24 cellular contexts compared by ENCODE assay signal in the genomic region with DNA sequence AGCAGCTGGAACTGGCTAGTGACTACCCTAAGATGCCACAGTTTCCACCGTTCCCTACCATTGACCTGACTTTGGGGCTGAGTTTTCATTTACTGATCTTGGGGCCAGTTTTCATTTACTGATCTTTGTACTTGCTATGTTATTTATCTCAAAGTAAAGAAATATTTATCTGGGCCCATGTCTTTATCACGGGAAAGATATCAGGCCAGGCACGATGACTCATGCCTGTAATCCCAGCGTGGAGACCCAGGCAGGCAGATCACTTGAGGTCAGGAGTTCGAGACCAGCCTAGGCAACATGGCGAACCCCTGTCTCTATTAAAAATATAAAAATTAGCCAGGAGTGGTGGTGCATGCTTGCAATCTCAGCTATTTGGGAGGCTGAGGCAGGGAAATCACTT.
A peak's percentile ranks its signal among the peaks of the same experiment; 100 is the strongest.
DNase-seq lines count a peak whose midpoint lies in the region; ATAC-seq and TF ChIP-seq lines count a peak whose summit lies in the region.
"Had no signal": no experiment of that assay in that cellular context is flagged by ENCODE, and none has a peak within 500 bp of the region (broad histone marks: within the 10 kb centered on the region; RNA-seq: fewer than 3 reads in every experiment).

No MANE protein-coding gene starts in this region.

- H3K4me3 ChIP-seq in right cardiac atrium (ENCODE audit: low read length), result no peak overlapping the region
- no peak overlapping the region for H3K4me3 ChIP-seq in coronary artery
- H3K4me3 ChIP-seq in naive thymus-derived CD4-positive, alpha-beta T cell (ENCODE audit: low read length), result no peak overlapping the region
- H3K4me3 ChIP-seq in aorta (ENCODE audit: low read length in 2 of 2), result no peak overlapping the region
- H3K4me3 ChIP-seq: GM12878, GM23338 had no signal

- H3K4me3 Mint-ChIP-seq in naive thymus-derived CD4-positive, alpha-beta T cell, result peak overlapping the region in 2 of 10 donors; percentile 13 to 47
- no peak overlapping the region for H3K4me3 Mint-ChIP-seq in activated T-helper 2 cell treated with anti-CD3 and anti-CD28 coated beads, Interferon-gamma antibody, Interleukin-2, Interleukin-4, amounts not matched to agents 10 μg/mL and 5 μg/mL and 100 μg/mL, durations not matched to agents 14 hours and 24 hours and 36 hours (ENCODE audit: low read depth)
- H3K4me3 Mint-ChIP-seq: GM23338 had no signal

- intact Hi-C loops in right cardiac atrium (cut with DNase I) (no loop called here), left ventricle myocardium superior (cut with micrococcal nuclease) (no loop called here), aorta (cut with DNase I) (loop anchor here (5.0 to 10.0 kb wide), 4 partner anchors 64 to 156 kb away; partner anchors contain the start of gene SLC4A7 (in 1 of the 2))
- intact Hi-C loops in naive thymus-derived CD4-positive, alpha-beta T cell (cut with micrococcal nuclease), result loop anchor here in 1 of 2 donors (2.0 to 10.0 kb wide), 4 partner anchors 154 to 1974 kb away; partner anchors contain the start of genes AZI2, NEK10, SLC4A7 and TOP2B
- intact Hi-C loops in activated T-helper 2 cell treated with anti-CD3 and anti-CD28 coated beads, Interferon-gamma antibody, Interleukin-2, Interleukin-4, amounts not matched to agents 10 μg/mL and 5 μg/mL and 100 μg/mL, durations not matched to agents 14 hours and 24 hours and 36 hours (cut with micrococcal nuclease), result loop anchor here (1.0 to 10.0 kb wide), 3 partner anchors 7 to 686 kb away; no protein-coding TSS in a partner anchor

- no peak for TF ChIP-seq CTCF in coronary artery (IDR thresholded peaks at IDR 0.05)

- POLR2A ChIA-PET in naive thymus-derived CD4-positive, alpha-beta T cell (lab: Charles Lee), result interaction anchor here (0.6 to 0.9 kb wide), 2 partner anchors 159 to 704 kb away, joined by 3 read pairs; no protein-coding TSS in a partner anchor
- POLR2A ChIA-PET in HEK293T (lab: Yijun Ruan, JAX), result no interaction called here

- H3K36me3 Mint-ChIP-seq in naive thymus-derived CD4-positive, alpha-beta T cell, result peaks cover 0 to 5% (median 0%) of the 10 kb centered on the region in 5 donors
- H3K36me3 Mint-ChIP-seq in activated T-helper 2 cell treated with anti-CD3 and anti-CD28 coated beads, Interferon-gamma antibody, Interleukin-2, Interleukin-4, amounts not matched to agents 10 μg/mL and 5 μg/mL and 100 μg/mL, durations not matched to agents 14 hours and 24 hours and 36 hours (ENCODE audit: low read depth), result peaks cover 6% of the 10 kb centered on the region
- H3K36me3 Mint-ChIP-seq: IgD-negative memory B cell had no signal

- peaks cover 0 to 4% (median 0%) of the 10 kb centered on the region in 11 donors for H3K9me3 Mint-ChIP-seq in naive thymus-derived CD4-positive, alpha-beta T cell
- H3K9me3 Mint-ChIP-seq in activated T-helper 2 cell treated with anti-CD3 and anti-CD28 coated beads, Interferon-gamma antibody, Interleukin-2, Interleukin-4, amounts not matched to agents 10 μg/mL and 5 μg/mL and 100 μg/mL, durations not matched to agents 14 hours and 24 hours and 36 hours, result no peaks in the 10 kb centered on the region
- H3K9me3 Mint-ChIP-seq: GM23338, IgD-negative memory B cell had no signal

- H3K27me3 ChIP-seq in right cardiac atrium (ENCODE audit: control insufficient read depth, insufficient read depth) (no peaks in the 10 kb centered on the region), aorta (ENCODE audit: control insufficient read depth in 1 of 2, insufficient read depth in 2 of 2, low read length in 1 of 2) (no peaks in the 10 kb centered on the region)
- H3K27me3 ChIP-seq in naive thymus-derived CD4-positive, alpha-beta T cell (ENCODE audit: control insufficient read depth in 2 of 2, insufficient read depth in 2 of 2, low read length in 2 of 2), result no peaks in the 10 kb centered on the region

- 60% methylated on average over 6 of the region's 6 CpGs for WGBS in right cardiac atrium
- WGBS in aorta, 2 donors, result 4 to 6% methylated on average over 6 of the region's 6 CpGs

- H3K27ac ChIP-seq in right cardiac atrium (ENCODE audit: low read length), result no peak overlapping the region
- H3K27ac ChIP-seq in coronary artery, result peak overlapping the region; percentile 66 to 77
- peak overlapping the region; percentile 65 for H3K27ac ChIP-seq in naive thymus-derived CD4-positive, alpha-beta T cell (ENCODE audit: low read depth, low read length)
- H3K27ac ChIP-seq in aorta (ENCODE audit: low read depth in 1 of 2, low read length in 2 of 2), result peak overlapping the region; percentile 77 to 88
- H3K27ac ChIP-seq: C4-2B had no signal

- peak overlapping the region in 8 of 9 donors; percentile 20 to 93 (median 40) for H3K27ac Mint-ChIP-seq in naive thymus-derived CD4-positive, alpha-beta T cell
- H3K27ac Mint-ChIP-seq in activated T-helper 2 cell treated with anti-CD3 and anti-CD28 coated beads, Interferon-gamma antibody, Interleukin-2, Interleukin-4, amounts not matched to agents 10 μg/mL and 5 μg/mL and 100 μg/mL, durations not matched to agents 14 hours and 24 hours and 36 hours, result no peak overlapping the region
- H3K27ac Mint-ChIP-seq: GM23338 had no signal

- peaks cover 12 to 29% (median 24%) of the 10 kb centered on the region in 7 donors for H3K4me1 Mint-ChIP-seq in naive thymus-derived CD4-positive, alpha-beta T cell
- peaks cover 20% of the 10 kb centered on the region for H3K4me1 Mint-ChIP-seq in activated T-helper 2 cell treated with anti-CD3 and anti-CD28 coated beads, Interferon-gamma antibody, Interleukin-2, Interleukin-4, amounts not matched to agents 10 μg/mL and 5 μg/mL and 100 μg/mL, durations not matched to agents 14 hours and 24 hours and 36 hours (ENCODE audit: low read depth)

- H3K36me3 ChIP-seq in naive thymus-derived CD4-positive, alpha-beta T cell (ENCODE audit: control insufficient read depth in 2 of 3, insufficient read depth in 3 of 3, low read length in 3 of 3), result no peaks in the 10 kb centered on the region
- no peaks in the 10 kb centered on the region for H3K36me3 ChIP-seq in aorta (ENCODE audit: control insufficient read depth in 1 of 2, insufficient read depth in 2 of 2, low read length in 1 of 2)

- DNase-seq in right cardiac atrium (no peak), left ventricle myocardium superior (no peak), coronary artery (ENCODE audit: low spot score) (no peak), aorta (no peak), germinal center (ENCODE audit: low spot score) (no peak), HEK293T (ENCODE audit: extremely low spot score) (no peak)
- DNase-seq in naive thymus-derived CD4-positive, alpha-beta T cell, result no peak
- no peak for DNase-seq in activated T-helper 2 cell treated with anti-CD3 and anti-CD28 coated beads, Interferon-gamma antibody, Interleukin-2, Interleukin-4, amounts not matched to agents 10 μg/mL and 5 μg/mL and 100 μg/mL, durations not matched to agents 14 hours and 24 hours and 36 hours (ENCODE audit: low spot score)
- DNase-seq: 8988T; Caco-2; DMS 273 treated with DMSO at 0.1 percent for 48 hours; DMS79 treated with DMSO at 0.1 percent for 48 hours; HCEC 1CT; NCI-H1105; NCI-H146; NCI-H2029 treated with DMSO at 0.1 percent for 48 hours; NCI-H226; NCI-H510A treated with DMSO at 0.1 percent for 48 hours; NCI-H748 treated with DMSO at 0.1 percent for 48 hours; NK-92 treated with Interleukin-12 subunit alpha and Interleukin-12 subunit beta, amount 100 ng/mL, for 24 hours had no signal

- H3K9me3 ChIP-seq in right cardiac atrium (ENCODE audit: control insufficient read depth, low read length) (no peaks in the 10 kb centered on the region), aorta (ENCODE audit: control insufficient read depth, low read length) (no peaks in the 10 kb centered on the region)
- H3K9me3 ChIP-seq in naive thymus-derived CD4-positive, alpha-beta T cell (ENCODE audit: control insufficient read depth in 2 of 3, low read length in 3 of 3), result no peaks in the 10 kb centered on the region
- H3K9me3 ChIP-seq: Caco-2 had no signal

- peaks cover 1% of the 10 kb centered on the region for H3K4me1 ChIP-seq in right cardiac atrium (ENCODE audit: control insufficient read depth, insufficient read depth, low read length)
- H3K4me1 ChIP-seq in naive thymus-derived CD4-positive, alpha-beta T cell (ENCODE audit: control insufficient read depth in 2 of 2, insufficient read depth in 2 of 2, low read length in 2 of 2), result peaks cover 14 to 18% of the 10 kb centered on the region in 2 donors
- H3K4me1 ChIP-seq in aorta (ENCODE audit: control insufficient read depth in 1 of 2, insufficient read depth in 2 of 2, low read length in 2 of 2), result peaks cover 0 to 4% of the 10 kb centered on the region in 2 donors

- CTCF ChIA-PET in naive thymus-derived CD4-positive, alpha-beta T cell (lab: Charles Lee), result interaction anchor here (0.7 kb wide), 1 partner anchor 155 kb away, joined by 3 read pairs; no protein-coding TSS in a partner anchor
- CTCF ChIA-PET in HEK293T (lab: Yijun Ruan, JAX), result no interaction called here

- ATAC-seq in right cardiac atrium (peak; percentile 20 to 30), left ventricle myocardium superior (no peak), aorta (ENCODE audit: low FRiP score) (peak; percentile 42)
- ATAC-seq in naive thymus-derived CD4-positive, alpha-beta T cell, result no peak
- ATAC-seq: GM23338 had no signal

- peaks cover 0 to 7% (median 0%) of the 10 kb centered on the region in 5 donors for H3K27me3 Mint-ChIP-seq in naive thymus-derived CD4-positive, alpha-beta T cell
- H3K27me3 Mint-ChIP-seq in activated T-helper 2 cell treated with anti-CD3 and anti-CD28 coated beads, Interferon-gamma antibody, Interleukin-2, Interleukin-4, amounts not matched to agents 10 μg/mL and 5 μg/mL and 100 μg/mL, durations not matched to agents 14 hours and 24 hours and 36 hours (ENCODE audit: low read depth), result peaks cover 5% of the 10 kb centered on the region
- H3K27me3 Mint-ChIP-seq: IgD-negative memory B cell had no signal

TF ChIP-seq in HEK293T, 16 proteins besides CTCF, POLR2A, EP300 and RAD21:
- TF ChIP-seq L3MBTL2 (conservative IDR thresholded peaks at IDR 0.05) (no peak), FOXM1 (IDR thresholded peaks at IDR 0.05; ENCODE audit: borderline replicate concordance) (no peak), FOXK2 (IDR thresholded peaks at IDR 0.05) (no peak), FOXA1 (IDR thresholded peaks at IDR 0.05) (no peak), BHLHE40 (IDR thresholded peaks at IDR 0.05; ENCODE audit: borderline replicate concordance) (no peak), LEF1 (IDR thresholded peaks at IDR 0.05; ENCODE audit: borderline replicate concordance) (no peak), ARNT (IDR thresholded peaks at IDR 0.05) (no peak), SP1 (IDR thresholded peaks at IDR 0.05) (no peak), SUZ12 (IDR thresholded peaks at IDR 0.05) (no peak)

Comparison
In these comparisons a context has a peak if more than half of its experiments do, and no peak if none do; other contexts are left out.
1. ATAC-seq: peak in right cardiac atrium (2 of 2) and aorta (single experiment); none in left ventricle myocardium superior (single experiment) and naive thymus-derived CD4-positive, alpha-beta T cell (single experiment).
2. intact Hi-C loops: an anchor here in aorta (5.0 to 10.0 kb wide) and activated T-helper 2 cell treated with anti-CD3 and anti-CD28 coated beads, Interferon-gamma antibody, Interleukin-2, Interleukin-4, amounts not matched to agents 10 μg/mL and 5 μg/mL and 100 μg/mL, durations not matched to agents 14 hours and 24 hours and 36 hours (1.0 to 10.0 kb wide); none called in right cardiac atrium and left ventricle myocardium superior.